Comparison of ENCODE assay signal across 18 cellular contexts in genomic region chr22:22031571-22031970, GRCh38. TPM values are rescaled to one million over a fixed set of nuclear protein-coding genes. Genes with fewer than 3 reads are reported as not detected.
DNase-seq lines count a peak whose midpoint lies in the region; ATAC-seq and TF ChIP-seq lines count a peak whose summit lies in the region.
"Had no signal": no experiment of that assay in that cellular context is flagged by ENCODE, and none has a peak within 500 bp of the region (broad histone marks: within the 10 kb centered on the region; RNA-seq: fewer than 3 reads in every experiment).

No MANE protein-coding gene starts in this region.

- H3K4me1 Mint-ChIP-seq in memory B cell (peaks cover 54% of the 10 kb centered on the region), Calu3 (ENCODE audit: low read depth, unreplicated experiment) (no peaks in the 10 kb centered on the region)
- H3K4me1 Mint-ChIP-seq in natural killer cell treated with Interleukin-12 subunit alpha and Interleukin-12 subunit beta and Interleukin-15 and Interleukin-18, amount 100 ng/mL, for 72 hours (ENCODE audit: low read depth in 2 of 2), result no peaks in the 10 kb centered on the region
- H3K4me1 Mint-ChIP-seq: CD8-positive, alpha-beta memory T cell had no signal

- H3K9ac ChIP-seq in Karpas-422 (ENCODE audit: low read length), result peak overlapping the region; percentile 83
- H3K9ac ChIP-seq: KMS-11 had no signal

- peak overlapping the region; percentile 87 for H3K27ac Mint-ChIP-seq in memory B cell
- no peak overlapping the region for H3K27ac Mint-ChIP-seq in natural killer cell treated with Interleukin-12 subunit alpha and Interleukin-12 subunit beta and Interleukin-15 and Interleukin-18, amount 100 ng/mL, for 72 hours
- H3K27ac Mint-ChIP-seq in Calu3 (ENCODE audit: unreplicated experiment), result no peak overlapping the region
- H3K27ac Mint-ChIP-seq: HFFc6 had no signal

- H3K36me3 ChIP-seq in Karpas-422 (ENCODE audit: insufficient read depth, low read length), result no peaks in the 10 kb centered on the region
- H3K36me3 ChIP-seq: BE2C had no signal

- H3K9me2 ChIP-seq in Karpas-422 (replicated peaks; ENCODE audit: insufficient read depth, low read length), result no peaks in the 10 kb centered on the region

- H4K20me1 ChIP-seq in Karpas-422 (ENCODE audit: insufficient read depth, low read depth, low read length), result no peaks in the 10 kb centered on the region

- H3K4me1 ChIP-seq in Karpas-422 (ENCODE audit: low read length), result peaks cover 86% of the 10 kb centered on the region
- H3K4me1 ChIP-seq: BE2C had no signal

- H3K36me3 Mint-ChIP-seq in memory B cell, result no peaks in the 10 kb centered on the region
- no peaks in the 10 kb centered on the region for H3K36me3 Mint-ChIP-seq in natural killer cell treated with Interleukin-12 subunit alpha and Interleukin-12 subunit beta and Interleukin-15 and Interleukin-18, amount 100 ng/mL, for 72 hours
- H3K36me3 Mint-ChIP-seq in Calu3 (ENCODE audit: insufficient read depth, unreplicated experiment), result no peaks in the 10 kb centered on the region
- H3K36me3 Mint-ChIP-seq: CD8-positive, alpha-beta memory T cell had no signal

- no peaks in the 10 kb centered on the region for H3K27me3 Mint-ChIP-seq in memory B cell
- peaks cover 13 to 15% of the 10 kb centered on the region in 2 donors for H3K27me3 Mint-ChIP-seq in natural killer cell treated with Interleukin-12 subunit alpha and Interleukin-12 subunit beta and Interleukin-15 and Interleukin-18, amount 100 ng/mL, for 72 hours
- peaks cover 61% of the 10 kb centered on the region for H3K27me3 Mint-ChIP-seq in Calu3 (ENCODE audit: unreplicated experiment)

- BruUV-seq in Calu3 (replicated peaks; lab: Mats Ljungman, UMichigan), result no TSS peak

- H3K79me2 ChIP-seq in Karpas-422 (ENCODE audit: low read length), result no peaks in the 10 kb centered on the region

- H3K4me3 Mint-ChIP-seq in memory B cell, result peak overlapping the region; percentile 94
- H3K4me3 Mint-ChIP-seq in natural killer cell treated with Interleukin-12 subunit alpha and Interleukin-12 subunit beta and Interleukin-15 and Interleukin-18, amount 100 ng/mL, for 72 hours, result no peak overlapping the region
- no peak overlapping the region for H3K4me3 Mint-ChIP-seq in Calu3 (ENCODE audit: low read depth, unreplicated experiment)
- H3K4me3 Mint-ChIP-seq: CD8-positive, alpha-beta memory T cell; HFFc6 had no signal

- H3K4me2 ChIP-seq in Karpas-422 (ENCODE audit: low read depth, low read length, poor library complexity, severe bottlenecking), result peak overlapping the region; percentile 76
- H3K4me2 ChIP-seq: KMS-11 had no signal

- peak overlapping the region; percentile 97 for H3K27ac ChIP-seq in Karpas-422 (ENCODE audit: low read length)
- H3K27ac ChIP-seq: KMS-11 had no signal

- TF ChIP-seq CTCF in Calu3 (IDR thresholded peaks at IDR 0.05; ENCODE audit: unreplicated experiment), result no peak

- CTCF ChIA-PET in Calu3 (lab: Charles Lee), result interaction anchor here (0.6 to 0.7 kb wide), 2 partner anchors 12 to 151 kb away, joined by 3 read pairs; no protein-coding TSS in a partner anchor

- no peak for DNase-seq in Karpas-422
- DNase-seq in amniotic epithelial cell (ENCODE audit: low read depth), result peak; percentile 14
- DNase-seq in memory B cell (ENCODE audit: low spot score in 2 of 2), result no peak
- no peak for DNase-seq in natural killer cell treated with Interleukin-12 subunit alpha and Interleukin-12 subunit beta and Interleukin-15 and Interleukin-18, amount 100 ng/mL, for 72 hours (ENCODE audit: low spot score)
- no peak for DNase-seq in activated CD4-positive, alpha-beta T cell treated with anti-CD3 and anti-CD28 coated beads, Interleukin-2, amount 50 U/mL, for 1 hour
- no peak for DNase-seq in Calu3
- DNase-seq: BE2C; CD8-positive, alpha-beta memory T cell; GF-D8; HFFc6; NCI-H1092; NCI-H2081 treated with DMSO at 0.1 percent for 48 hours; NCI-H2227 treated with DMSO at 0.1 percent for 48 hours; OCI-M1; SHP77 treated with DMSO at 0.1 percent for 48 hours had no signal

- intact Hi-C loops in Calu3 (cut with micrococcal nuclease; ENCODE audit: unreplicated experiment), result no loop called here

- peak overlapping the region; percentile 63 for H3K4me3 ChIP-seq in Karpas-422 (ENCODE audit: low read length)

- no peak overlapping the region for H2AFZ ChIP-seq in Karpas-422 (ENCODE audit: low read length)

- H3K27me3 ChIP-seq in Karpas-422 (ENCODE audit: low read length), result no peaks in the 10 kb centered on the region
- H3K27me3 ChIP-seq: BE2C had no signal

- H3K9me3 Mint-ChIP-seq in memory B cell, result no peaks in the 10 kb centered on the region
- no peaks in the 10 kb centered on the region for H3K9me3 Mint-ChIP-seq in natural killer cell treated with Interleukin-12 subunit alpha and Interleukin-12 subunit beta and Interleukin-15 and Interleukin-18, amount 100 ng/mL, for 72 hours
- no peaks in the 10 kb centered on the region for H3K9me3 Mint-ChIP-seq in Calu3 (ENCODE audit: low read depth, unreplicated experiment)
- H3K9me3 Mint-ChIP-seq: CD8-positive, alpha-beta memory T cell; HFFc6 had no signal

- ATAC-seq in memory B cell (ENCODE audit: low read depth), result no peak
- no peak for ATAC-seq in natural killer cell treated with Interleukin-12 subunit alpha and Interleukin-12 subunit beta and Interleukin-15 and Interleukin-18, amount 100 ng/mL, for 72 hours
- ATAC-seq in GM21717 (IDR thresholded peaks at IDR 0.05; ENCODE audit: unreplicated experiment), result no peak
- ATAC-seq: SK-N-SH treated with all-trans-retinoic acid at 6 μM for 48 hours had no signal

- H3K9me3 ChIP-seq in Karpas-422 (ENCODE audit: low read length), result no peaks in the 10 kb centered on the region
- H3K9me3 ChIP-seq: BE2C had no signal

RNA-seq across cellular contexts. Expression of gene TOP3B, which starts 49.0 kb away (rescaled TPM):
- 38.1 and 72.9 TPM in 2 replicates for total RNA-seq in Karpas-422 (2014; rRNA removed; shearing (Covaris generic); ENCODE audit: low replicate concordance)
- total RNA-seq in natural killer cell treated with Interleukin-12 subunit alpha and Interleukin-12 subunit beta and Interleukin-15 and Interleukin-18, amount 100 ng/mL, for 72 hours, result 10 to 100 TPM; 45.3 to 83.5 TPM
- 45.1 and 48.0 TPM in 2 replicates for total RNA-seq in Calu3 (2022)
